In the genomic region with DNA sequence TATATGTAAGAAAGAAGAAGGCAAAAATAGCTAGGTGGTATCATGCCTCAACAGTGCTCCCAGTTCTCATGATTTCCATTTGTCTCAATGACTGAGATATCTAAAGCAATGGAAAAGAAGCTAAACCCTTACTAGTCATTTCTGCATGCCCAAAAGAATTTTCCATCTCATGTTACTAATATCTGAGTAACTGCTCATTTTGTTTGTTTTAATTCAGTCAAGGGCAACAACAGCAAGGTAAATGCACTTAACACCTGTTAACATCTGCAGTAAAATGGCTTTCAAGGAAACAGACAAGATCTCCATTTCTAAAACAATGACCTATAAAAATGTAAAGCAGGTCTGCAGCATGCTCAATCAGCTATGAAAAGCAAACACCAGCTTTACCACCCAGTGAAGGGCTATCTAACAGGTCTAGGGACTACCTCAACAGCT, we compare ENCODE assay signal across 16 cellular contexts. TPM values are rescaled to one million over a fixed set of nuclear protein-coding genes. Genes with fewer than 3 reads are reported as not detected.
A peak's percentile ranks its signal among the peaks of the same experiment; 100 is the strongest.
DNase-seq lines count a peak whose midpoint lies in the region; ATAC-seq and TF ChIP-seq lines count a peak whose summit lies in the region.
"Had no signal": no experiment of that assay in that cellular context is flagged by ENCODE, and none has a peak within 500 bp of the region (broad histone marks: within the 10 kb centered on the region; RNA-seq: fewer than 3 reads in every experiment).

No MANE protein-coding gene starts in this region.

- H3K9me3 Mint-ChIP-seq in stimulated activated naive CD8-positive, alpha-beta T cell treated with anti-CD3 and anti-CD28 coated beads, Interleukin-15, amount 100 ng/mL, for 72 hours = no peaks in the 10 kb centered on the region
- H3K9me3 Mint-ChIP-seq in activated T-helper 1 cell treated with anti-CD3 and anti-CD28 coated beads, Interleukin-12 subunit alpha, Interleukin-12 subunit beta, Interleukin-2, Interleukin-4 antibody, amounts not matched to agents 30 ng/mL and 10 ng/mL and 1 ng/mL, durations not matched to agents 14 hours and 24 hours and 36 hours = no peaks in the 10 kb centered on the region
- H3K9me3 Mint-ChIP-seq in stimulated activated naive CD8-positive, alpha-beta T cell treated with anti-CD3 and anti-CD28 coated beads, Interleukin-15, Interleukin-2, amounts not matched to agents 100 ng/mL and 50 ng/mL, for 24 hours = no peaks in the 10 kb centered on the region
- H3K9me3 Mint-ChIP-seq: naive thymus-derived CD4-positive, alpha-beta T cell; T-helper 1 cell treated with Interleukin-12 subunit alpha and Interleukin-12 subunit beta and Interleukin-4 antibody, amounts not matched to agents 30 μg/mL and 1 μg/mL, for 36 hours; type B pancreatic cell had no signal

- TF ChIP-seq POLR2A in vagina (IDR thresholded peaks at IDR 0.05) = no peak
- TF ChIP-seq POLR2A in tibial nerve (IDR thresholded peaks at IDR 0.05) = no peak

- H3K4me3 ChIP-seq in vagina = no peak overlapping the region
- H3K4me3 ChIP-seq in tibial nerve = no peak overlapping the region
- H3K4me3 ChIP-seq: dorsolateral prefrontal cortex, MG63 had no signal

- no peaks in the 10 kb centered on the region for H3K4me1 ChIP-seq in vagina
- H3K4me1 ChIP-seq in tibial nerve = peaks cover 0 to 2% (median 0%) of the 10 kb centered on the region in 4 donors

- H3K27me3 Mint-ChIP-seq in stimulated activated naive CD8-positive, alpha-beta T cell treated with anti-CD3 and anti-CD28 coated beads, Interleukin-15, amount 100 ng/mL, for 72 hours = no peaks in the 10 kb centered on the region
- H3K27me3 Mint-ChIP-seq in activated T-helper 1 cell treated with anti-CD3 and anti-CD28 coated beads, Interleukin-12 subunit alpha, Interleukin-12 subunit beta, Interleukin-2, Interleukin-4 antibody, amounts not matched to agents 30 ng/mL and 10 ng/mL and 1 ng/mL, durations not matched to agents 14 hours and 24 hours and 36 hours (ENCODE audit: insufficient read depth) = no peaks in the 10 kb centered on the region
- H3K27me3 Mint-ChIP-seq in stimulated activated naive CD8-positive, alpha-beta T cell treated with anti-CD3 and anti-CD28 coated beads, Interleukin-15, Interleukin-2, amounts not matched to agents 100 ng/mL and 50 ng/mL, for 24 hours = no peaks in the 10 kb centered on the region
- H3K27me3 Mint-ChIP-seq: naive thymus-derived CD4-positive, alpha-beta T cell; type B pancreatic cell had no signal

- TF ChIP-seq CTCF in vagina (IDR thresholded peaks at IDR 0.05) (no peak), tibial nerve (IDR thresholded peaks at IDR 0.05) (no peak)

- no peaks in the 10 kb centered on the region for H3K27me3 ChIP-seq in vagina
- H3K27me3 ChIP-seq in tibial nerve = no peaks in the 10 kb centered on the region
- H3K27me3 ChIP-seq: dorsolateral prefrontal cortex, MG63 had no signal

- H3K4me3 Mint-ChIP-seq in stimulated activated naive CD8-positive, alpha-beta T cell treated with anti-CD3 and anti-CD28 coated beads, Interleukin-15, amount 100 ng/mL, for 72 hours = no peak overlapping the region
- no peak overlapping the region for H3K4me3 Mint-ChIP-seq in activated T-helper 1 cell treated with anti-CD3 and anti-CD28 coated beads, Interleukin-12 subunit alpha, Interleukin-12 subunit beta, Interleukin-2, Interleukin-4 antibody, amounts not matched to agents 30 ng/mL and 10 ng/mL and 1 ng/mL, durations not matched to agents 14 hours and 24 hours and 36 hours
- H3K4me3 Mint-ChIP-seq in stimulated activated naive CD8-positive, alpha-beta T cell treated with anti-CD3 and anti-CD28 coated beads, Interleukin-15, Interleukin-2, amounts not matched to agents 100 ng/mL and 50 ng/mL, for 24 hours = no peak overlapping the region
- H3K4me3 Mint-ChIP-seq: naive thymus-derived CD4-positive, alpha-beta T cell; T-helper 1 cell treated with Interleukin-12 subunit alpha and Interleukin-12 subunit beta and Interleukin-4 antibody, amounts not matched to agents 30 μg/mL and 1 μg/mL, for 36 hours; type B pancreatic cell had no signal

- H3K27ac ChIP-seq in vagina (no peak overlapping the region), tibial nerve (no peak overlapping the region)

- no peak for DNase-seq in stimulated activated naive CD8-positive, alpha-beta T cell treated with anti-CD3 and anti-CD28 coated beads, Interleukin-15, Interleukin-2, amounts not matched to agents 100 U/mL and 50 U/mL, for 24 hours
- DNase-seq in stimulated activated naive CD8-positive, alpha-beta T cell treated with anti-CD3 and anti-CD28 coated beads, Interleukin-15, amount 100 ng/mL, for 72 hours = no peak
- DNase-seq in NCI-H1417 (lab: John Stamatoyannopoulos, UW) (peak in 2 of 3 experiments; percentile 66 to 73), vagina (ENCODE audit: extremely low spot score in 2 of 2) (no peak), tibial nerve (ENCODE audit: low spot score in 2 of 2) (no peak)
- no peak for DNase-seq in activated T-helper 1 cell treated with anti-CD3 and anti-CD28 coated beads, Interleukin-12 subunit alpha, Interleukin-12 subunit beta, Interleukin-2, Interleukin-4 antibody, amounts not matched to agents 30 ng/mL and 10 ng/mL and 1 ng/mL, durations not matched to agents 14 hours and 24 hours and 36 hours (ENCODE audit: low spot score)
- no peak for DNase-seq in stimulated activated CD4-positive, alpha-beta T cell treated with anti-CD3 and anti-CD28 coated beads, Interleukin-1b, Interleukin-23, amount 100 ng/mL, for 48 hours
- DNase-seq: activated CD4-positive, alpha-beta T cell treated with anti-CD3 and anti-CD28 coated beads for 4 hours; aorta; dorsolateral prefrontal cortex; MG63; naive thymus-derived CD4-positive, alpha-beta T cell; NCI-H446 treated with DMSO at 0.1 percent for 48 hours had no signal

- H3K36me3 Mint-ChIP-seq in activated T-helper 1 cell treated with anti-CD3 and anti-CD28 coated beads, Interleukin-12 subunit alpha, Interleukin-12 subunit beta, Interleukin-2, Interleukin-4 antibody, amounts not matched to agents 30 ng/mL and 10 ng/mL and 1 ng/mL, durations not matched to agents 14 hours and 24 hours and 36 hours (ENCODE audit: low read depth) = peaks cover 25% of the 10 kb centered on the region
- H3K36me3 Mint-ChIP-seq in stimulated activated naive CD8-positive, alpha-beta T cell treated with anti-CD3 and anti-CD28 coated beads, Interleukin-15, Interleukin-2, amounts not matched to agents 100 ng/mL and 50 ng/mL, for 24 hours (ENCODE audit: low read depth) = peaks cover 36% of the 10 kb centered on the region

- H3K36me3 ChIP-seq in vagina = peaks cover 0 to 68% of the 10 kb centered on the region in 2 donors
- H3K36me3 ChIP-seq in tibial nerve = peaks cover 0 to 84% (median 7%) of the 10 kb centered on the region in 3 donors

- peaks cover 18% of the 10 kb centered on the region for H3K4me1 Mint-ChIP-seq in stimulated activated naive CD8-positive, alpha-beta T cell treated with anti-CD3 and anti-CD28 coated beads, Interleukin-15, amount 100 ng/mL, for 72 hours
- H3K4me1 Mint-ChIP-seq in activated T-helper 1 cell treated with anti-CD3 and anti-CD28 coated beads, Interleukin-12 subunit alpha, Interleukin-12 subunit beta, Interleukin-2, Interleukin-4 antibody, amounts not matched to agents 30 ng/mL and 10 ng/mL and 1 ng/mL, durations not matched to agents 14 hours and 24 hours and 36 hours (ENCODE audit: low read depth) = peaks cover 28% of the 10 kb centered on the region
- H3K4me1 Mint-ChIP-seq in stimulated activated naive CD8-positive, alpha-beta T cell treated with anti-CD3 and anti-CD28 coated beads, Interleukin-15, Interleukin-2, amounts not matched to agents 100 ng/mL and 50 ng/mL, for 24 hours (ENCODE audit: low read depth) = peaks cover 42% of the 10 kb centered on the region

- no peak overlapping the region for H3K27ac Mint-ChIP-seq in stimulated activated naive CD8-positive, alpha-beta T cell treated with anti-CD3 and anti-CD28 coated beads, Interleukin-15, amount 100 ng/mL, for 72 hours
- H3K27ac Mint-ChIP-seq in activated T-helper 1 cell treated with anti-CD3 and anti-CD28 coated beads, Interleukin-12 subunit alpha, Interleukin-12 subunit beta, Interleukin-2, Interleukin-4 antibody, amounts not matched to agents 30 ng/mL and 10 ng/mL and 1 ng/mL, durations not matched to agents 14 hours and 24 hours and 36 hours = peak overlapping the region; percentile 59
- H3K27ac Mint-ChIP-seq in stimulated activated naive CD8-positive, alpha-beta T cell treated with anti-CD3 and anti-CD28 coated beads, Interleukin-15, Interleukin-2, amounts not matched to agents 100 ng/mL and 50 ng/mL, for 24 hours = peak overlapping the region; percentile 21
- H3K27ac Mint-ChIP-seq: T-helper 1 cell treated with Interleukin-12 subunit alpha and Interleukin-12 subunit beta and Interleukin-4 antibody, amounts not matched to agents 30 μg/mL and 1 μg/mL, for 36 hours; type B pancreatic cell had no signal

- H3K9me3 ChIP-seq in vagina (no peaks in the 10 kb centered on the region), tibial nerve (no peaks in the 10 kb centered on the region)
- H3K9me3 ChIP-seq: MG63 had no signal

- intact Hi-C loops in activated T-helper 1 cell treated with anti-CD3 and anti-CD28 coated beads, Interleukin-12 subunit alpha, Interleukin-12 subunit beta, Interleukin-2, Interleukin-4 antibody, amounts not matched to agents 30 ng/mL and 10 ng/mL and 1 ng/mL, durations not matched to agents 14 hours and 24 hours and 36 hours (cut with micrococcal nuclease) = no loop called here
- intact Hi-C loops in vagina (cut with DNase I) = no loop called here

- ATAC-seq in stimulated activated naive CD8-positive, alpha-beta T cell treated with anti-CD3 and anti-CD28 coated beads, Interleukin-15, Interleukin-2, amounts not matched to agents 100 U/mL and 50 U/mL, for 24 hours = peak; percentile 60
- no peak for ATAC-seq in stimulated activated naive CD8-positive, alpha-beta T cell treated with anti-CD3 and anti-CD28 coated beads, Interleukin-15, amount 100 ng/mL, for 72 hours
- ATAC-seq: naive thymus-derived CD4-positive, alpha-beta T cell had no signal

- no peak for TF ChIP-seq EP300 in tibial nerve (IDR thresholded peaks at IDR 0.05)

RNA-seq across cellular contexts. Expression of a gene that starts 19.4 kb away (rescaled TPM):
- 51.9 and 53.5 TPM in 2 replicates for total RNA-seq in activated T-helper 1 cell treated with anti-CD3 and anti-CD28 coated beads, Interleukin-12 subunit alpha, Interleukin-12 subunit beta, Interleukin-2, Interleukin-4 antibody, amounts not matched to agents 30 ng/mL and 10 ng/mL and 1 ng/mL, durations not matched to agents 14 hours and 24 hours and 36 hours
- 14.2 TPM for total RNA-seq in vagina
- total RNA-seq in tibial nerve = 10 to 100 TPM in 2 of 4 donors, 1 to 10 TPM in 2; 4.5 to 15.1 (median 9.2) TPM

RNA-seq across cellular contexts. Expression of a gene that starts 55.2 kb away (rescaled TPM):
- total RNA-seq in activated T-helper 1 cell treated with anti-CD3 and anti-CD28 coated beads, Interleukin-12 subunit alpha, Interleukin-12 subunit beta, Interleukin-2, Interleukin-4 antibody, amounts not matched to agents 30 ng/mL and 10 ng/mL and 1 ng/mL, durations not matched to agents 14 hours and 24 hours and 36 hours = 0.12 TPM in 1 of 2 replicates, not detected in the other
- 34.6 TPM for total RNA-seq in vagina
- total RNA-seq in tibial nerve = 10 to 100 TPM in 3 of 4 donors, 1 to 10 TPM in 1; 9.0 to 48.8 (median 42.3) TPM

Comparison
In these comparisons a context has a peak if more than half of its experiments do, and no peak if none do; other contexts are left out.
1. H3K27ac Mint-ChIP-seq: peak in activated T-helper 1 cell treated with anti-CD3 and anti-CD28 coated beads, Interleukin-12 subunit alpha, Interleukin-12 subunit beta, Interleukin-2, Interleukin-4 antibody, amounts not matched to agents 30 ng/mL and 10 ng/mL and 1 ng/mL, durations not matched to agents 14 hours and 24 hours and 36 hours (single experiment) and stimulated activated naive CD8-positive, alpha-beta T cell treated with anti-CD3 and anti-CD28 coated beads, Interleukin-15, Interleukin-2, amounts not matched to agents 100 ng/mL and 50 ng/mL, for 24 hours (single experiment); none in stimulated activated naive CD8-positive, alpha-beta T cell treated with anti-CD3 and anti-CD28 coated beads, Interleukin-15, amount 100 ng/mL, for 72 hours (0 of 2).
2. DNase-seq: peak in NCI-H1417 (2 of 3); none in stimulated activated naive CD8-positive, alpha-beta T cell treated with anti-CD3 and anti-CD28 coated beads, Interleukin-15, Interleukin-2, amounts not matched to agents 100 U/mL and 50 U/mL, for 24 hours (single experiment), stimulated activated naive CD8-positive, alpha-beta T cell treated with anti-CD3 and anti-CD28 coated beads, Interleukin-15, amount 100 ng/mL, for 72 hours (0 of 2), activated T-helper 1 cell treated with anti-CD3 and anti-CD28 coated beads, Interleukin-12 subunit alpha, Interleukin-12 subunit beta, Interleukin-2, Interleukin-4 antibody, amounts not matched to agents 30 ng/mL and 10 ng/mL and 1 ng/mL, durations not matched to agents 14 hours and 24 hours and 36 hours (single experiment), stimulated activated CD4-positive, alpha-beta T cell treated with anti-CD3 and anti-CD28 coated beads, Interleukin-1b, Interleukin-23, amount 100 ng/mL, for 48 hours (single experiment), vagina (0 of 2) and tibial nerve (0 of 2).